Comparison of ENCODE assay signal across 1 cellular context in genomic region chr17:20059728-20060188, GRCh38.
TF ChIP-seq lines count a peak whose summit lies in the region.

No MANE protein-coding gene starts in this region.

TF ChIP-seq in K562, 482 proteins besides CTCF, POLR2A, EP300 and RAD21 (continued from another document):
- TF ChIP-seq AFF1 (IDR thresholded peaks at IDR 0.05; ENCODE audit: low read depth in 1 of 2, partially characterized antibody in 2 of 2): no peak
- peak; percentile 87 to 88 for TF ChIP-seq FOXA3 (CRISPR knock-in tag; conservative IDR thresholded peaks at IDR 0.05 in 1 of 2, IDR thresholded peaks at IDR 0.05 in 1 of 2)
- peak; percentile 43 for TF ChIP-seq FOSL1 (tag; conservative IDR thresholded peaks at IDR 0.05)
- TF ChIP-seq HDAC3 (IDR thresholded peaks at IDR 0.05; ENCODE audit: borderline replicate concordance, partially characterized antibody): no peak
- no peak for TF ChIP-seq SMARCC2 (IDR thresholded peaks at IDR 0.05; ENCODE audit: low read depth)
- 0 out of 2 replicates have a peak, but pooled peaks have one; percentile 37 for TF ChIP-seq ZEB2 (IDR thresholded peaks at IDR 0.05)
- TF ChIP-seq ZBTB11 (CRISPR knock-in tag; IDR thresholded peaks at IDR 0.05): no peak
- peak; percentile 42; the same call in 1 of the 2 replicates for TF ChIP-seq ARID1B (IDR thresholded peaks at IDR 0.05)
- TF ChIP-seq ZNF609 (CRISPR knock-in tag; IDR thresholded peaks at IDR 0.05; ENCODE audit: borderline replicate concordance): no peak
- peak; percentile 94 for TF ChIP-seq BACH1 (tag; IDR thresholded peaks at IDR 0.05)
- TF ChIP-seq SMARCE1 (IDR thresholded peaks at IDR 0.05): 0 out of 2 replicates have a peak, but pooled peaks have one; percentile 27
- no peak for TF ChIP-seq CBX2 (IDR thresholded peaks at IDR 0.05; ENCODE audit: insufficient read depth, low read length, poor library complexity, severe bottlenecking)
- no peak for TF ChIP-seq ZNF165 (CRISPR knock-in tag; IDR thresholded peaks at IDR 0.05; ENCODE audit: borderline replicate concordance)
- TF ChIP-seq ZNF217 (CRISPR knock-in tag; IDR thresholded peaks at IDR 0.05): no peak
- no peak for TF ChIP-seq CC2D1A (IDR thresholded peaks at IDR 0.05)
- TF ChIP-seq SUPT5H (IDR thresholded peaks at IDR 0.05): no peak
- peak in 1 of 2 experiments; percentile 51; a peak in 2 of 4 replicates for TF ChIP-seq FOXK2 (conservative IDR thresholded peaks at IDR 0.05 in 1 of 2, IDR thresholded peaks at IDR 0.05 in 1 of 2; ENCODE audit: low read depth in 2 of 2)
- TF ChIP-seq MCM2 (IDR thresholded peaks at IDR 0.05; ENCODE audit: low read depth): no peak
- TF ChIP-seq ZNF79 (CRISPR knock-in tag; IDR thresholded peaks at IDR 0.05; ENCODE audit: low read depth): no peak
